1 cellular context compared by ENCODE assay signal in genomic region chr4:185847352-185848078, GRCh38.
TF ChIP-seq lines count a peak whose summit lies in the region.

No MANE protein-coding gene starts in this region.

TF ChIP-seq in HepG2, 621 proteins besides CTCF, POLR2A, EP300 and RAD21 (continued from another document):
- TF ChIP-seq ARID4A (CRISPR knock-in tag; IDR thresholded peaks at IDR 0.05; ENCODE audit: borderline replicate concordance) (no peak), SIX1 (CRISPR knock-in tag; IDR thresholded peaks at IDR 0.05; ENCODE audit: borderline replicate concordance) (peak; percentile 16; the same call in 1 of the 2 replicates), ZNF510 (CRISPR knock-in tag; IDR thresholded peaks at IDR 0.05; ENCODE audit: low read depth) (no peak), ARID5B (CRISPR knock-in tag; IDR thresholded peaks at IDR 0.05) (0 out of 2 replicates have a peak, but pooled peaks have one; percentile 21), MEIS2 (CRISPR knock-in tag; IDR thresholded peaks at IDR 0.05) (no peak)
